Comparison of ENCODE assay signal across 14 cellular contexts in genomic region chr6:145043926-145044500, GRCh38.
"Had no signal": no experiment of that assay in that cellular context is flagged by ENCODE, and none has a peak within 500 bp of the region (broad histone marks: within the 10 kb centered on the region; RNA-seq: fewer than 3 reads in every experiment).

No MANE protein-coding gene starts in this region.

- H3K27ac Mint-ChIP-seq: activated CD8-positive, alpha-beta memory T cell treated with anti-CD3 and anti-CD28 coated beads, Interleukin-2, amount 10 ng/mL, durations not matched to agents 7 days and 5 days; activated naive CD4-positive, alpha-beta T cell treated with anti-CD3 and anti-CD28 coated beads, Interleukin-2, amount 50 U/mL, for 72 hours; activated T-cell treated with anti-CD3 and anti-CD28 coated beads, Interleukin-2, amount 50 U/mL, for 24 hours had no signal

- H3K27ac ChIP-seq: esophagus muscularis mucosa had no signal

- H3K36me3 Mint-ChIP-seq: activated CD8-positive, alpha-beta memory T cell treated with anti-CD3 and anti-CD28 coated beads, Interleukin-2, amount 10 ng/mL, durations not matched to agents 7 days and 5 days; activated naive CD4-positive, alpha-beta T cell treated with anti-CD3 and anti-CD28 coated beads, Interleukin-2, amount 50 U/mL, for 72 hours had no signal

- H3K9me3 ChIP-seq: esophagus muscularis mucosa had no signal

- FAIRE-seq: endometrium had no signal

- H3K4me3 ChIP-seq: esophagus muscularis mucosa had no signal

- H3K36me3 ChIP-seq: esophagus muscularis mucosa had no signal

- H3K4me3 Mint-ChIP-seq: activated CD8-positive, alpha-beta memory T cell treated with anti-CD3 and anti-CD28 coated beads, Interleukin-2, amount 10 ng/mL, durations not matched to agents 7 days and 5 days; activated T-cell treated with anti-CD3 and anti-CD28 coated beads, Interleukin-2, amount 50 U/mL, for 24 hours had no signal

- DNase-seq: activated CD4-positive, alpha-beta T cell treated with anti-CD3 and anti-CD28 coated beads for 1 hour; activated CD4-positive, alpha-beta T cell treated with anti-CD3 and anti-CD28 coated beads, Interleukin-2, amount 50 U/mL, for 48 hours; activated CD8-positive, alpha-beta memory T cell treated with anti-CD3 and anti-CD28 coated beads, Interleukin-2, amount 10 ng/mL, durations not matched to agents 7 days and 5 days; activated effector memory CD4-positive, alpha-beta T cell treated with anti-CD3 and anti-CD28 coated beads, Interleukin-2, amount 50 U/mL, for 16 hours; activated T-cell treated with anti-CD3 and anti-CD28 coated beads, Interleukin-2, amount 50 U/mL, for 24 hours; amygdala; glutamatergic neuron; islet precursor cell; stimulated activated CD4-positive, alpha-beta T cell treated with anti-CD3 and anti-CD28 coated beads, Interleukin-2, amount 100 ng/mL, for 24 hours; stimulated activated naive CD4-positive, alpha-beta T cell; trophoblast cell had no signal

- H3K27me3 ChIP-seq: esophagus muscularis mucosa had no signal

- H3K9me3 Mint-ChIP-seq: activated naive CD4-positive, alpha-beta T cell treated with anti-CD3 and anti-CD28 coated beads, Interleukin-2, amount 50 U/mL, for 72 hours; activated T-cell treated with anti-CD3 and anti-CD28 coated beads, Interleukin-2, amount 50 U/mL, for 24 hours had no signal
